Comparison of ENCODE assay signal across 10 cellular contexts in genomic region chr15:73751896-73752816, GRCh38. TPM values are rescaled to one million over a fixed set of nuclear protein-coding genes. Genes with fewer than 3 reads are reported as not detected.
DNase-seq lines count a peak whose midpoint lies in the region; ATAC-seq and TF ChIP-seq lines count a peak whose summit lies in the region.
"Had no signal": no experiment of that assay in that cellular context is flagged by ENCODE, and none has a peak within 500 bp of the region (broad histone marks: within the 10 kb centered on the region; RNA-seq: fewer than 3 reads in every experiment).

No MANE protein-coding gene starts in this region.

- WGBS in iPS DF 6.9 (ENCODE audit: insufficient coverage, insufficient read length): no CpG with 5 or more reads among the region's 81 CpGs

- intact Hi-C loops in Caco-2 (cut with micrococcal nuclease; ENCODE audit: unreplicated experiment): no loop called here

- no peaks in the 10 kb centered on the region for H3K36me3 Mint-ChIP-seq in Caco-2 (ENCODE audit: insufficient read depth, unreplicated experiment)

- no peaks in the 10 kb centered on the region for H3K4me1 ChIP-seq in Caco-2
- peaks cover 5% of the 10 kb centered on the region for H3K4me1 ChIP-seq in iPS DF 6.9 (ENCODE audit: control insufficient read depth, insufficient read depth, low read length)

- BruUV-seq in Caco-2 (replicated peaks; lab: Mats Ljungman, UMichigan): no TSS peak

- H3K27me3 ChIP-seq in Caco-2 (replicated peaks; ENCODE audit: control insufficient read depth, insufficient read depth, low read length): no peaks in the 10 kb centered on the region; the same call in 1 of the 2 replicates
- H3K27me3 ChIP-seq in iPS DF 6.9 (ENCODE audit: control insufficient read depth, insufficient read depth, low read length): no peaks in the 10 kb centered on the region

- no peaks in the 10 kb centered on the region for H3K9me3 Mint-ChIP-seq in Caco-2 (ENCODE audit: unreplicated experiment)

- no peaks in the 10 kb centered on the region for H3K9me3 ChIP-seq in Caco-2
- no peaks in the 10 kb centered on the region for H3K9me3 ChIP-seq in iPS DF 6.9 (ENCODE audit: control insufficient read depth, insufficient read depth, low read length)

- CTCF ChIA-PET in Caco-2 (lab: Charles Lee): no interaction called here

- TF ChIP-seq CTCF in Caco-2 (IDR thresholded peaks at IDR 0.05; ENCODE audit: insufficient read depth in 1 of 2, low read depth in 1 of 2, low read length in 1 of 2, severe bottlenecking in 1 of 2, unreplicated experiment in 1 of 2) (no peak), retinal pigment epithelial cell (conservative IDR thresholded peaks at IDR 0.05; ENCODE audit: low read depth, low read length) (no peak)

- H3K36me3 ChIP-seq in Caco-2 (ENCODE audit: control insufficient read depth, insufficient read depth, low read length): no peaks in the 10 kb centered on the region
- H3K36me3 ChIP-seq in iPS DF 6.9 (ENCODE audit: control insufficient read depth, insufficient read depth, low read length): no peaks in the 10 kb centered on the region

- H3K4me3 ChIP-seq in Caco-2 (ENCODE audit: low read depth, low read length): peak overlapping the region; percentile 23
- peak overlapping the region; percentile 79 for H3K4me3 ChIP-seq in iPS DF 6.9 (ENCODE audit: low read length)
- peak overlapping the region; percentile 40 for H3K4me3 ChIP-seq in retinal pigment epithelial cell (ENCODE audit: low read length)

- H3K4me3 Mint-ChIP-seq in Caco-2 (ENCODE audit: unreplicated experiment): no peak overlapping the region

- no peak for ATAC-seq in activated CD4-positive, CD25-positive, alpha-beta regulatory T cell treated with anti-CD3 and anti-CD28 coated beads, Interleukin-2, amount 50 U/mL, for 24 hours
- ATAC-seq in GM19324 (IDR thresholded peaks at IDR 0.05; ENCODE audit: low FRiP score, unreplicated experiment): no peak

- DNase-seq in Caco-2: no peak
- DNase-seq in astrocyte of the hippocampus (ENCODE audit: low read depth, low spot score): peak; percentile 46
- DNase-seq in iPS DF 6.9 (ENCODE audit: low read depth, low spot score): no peak
- no peak for DNase-seq in retinal pigment epithelial cell (ENCODE audit: low read depth)
- DNase-seq in Ammon's horn (ENCODE audit: low spot score): no peak
- no peak for DNase-seq in EL
- DNase-seq: DND-41, foreskin melanocyte had no signal

- no peak overlapping the region for H3K27ac ChIP-seq in iPS DF 6.9 (ENCODE audit: low read length)

- no peak overlapping the region for H3K27ac Mint-ChIP-seq in Caco-2 (ENCODE audit: unreplicated experiment)

- H3K27me3 Mint-ChIP-seq in Caco-2 (ENCODE audit: insufficient read depth, unreplicated experiment): peaks cover 25% of the 10 kb centered on the region

- no peaks in the 10 kb centered on the region for H3K4me1 Mint-ChIP-seq in Caco-2 (ENCODE audit: low read depth, unreplicated experiment)

- POLR2A ChIA-PET in Caco-2 (lab: Charles Lee): no interaction called here

RNA-seq across cellular contexts. Expression of gene INSYN1, which starts 1.0 kb away (rescaled TPM):
- 0.41 TPM in 1 of 2 replicates, not detected in the other for total RNA-seq in Caco-2 (2022)

Comparison
In these comparisons a context has a peak if more than half of its experiments do, and no peak if none do; other contexts are left out.
1. H3K4me3 ChIP-seq: peak in every context shown above with its lines; median percentile 79 in iPS DF 6.9; 40 in retinal pigment epithelial cell; 23 in Caco-2.